In the genomic region with DNA sequence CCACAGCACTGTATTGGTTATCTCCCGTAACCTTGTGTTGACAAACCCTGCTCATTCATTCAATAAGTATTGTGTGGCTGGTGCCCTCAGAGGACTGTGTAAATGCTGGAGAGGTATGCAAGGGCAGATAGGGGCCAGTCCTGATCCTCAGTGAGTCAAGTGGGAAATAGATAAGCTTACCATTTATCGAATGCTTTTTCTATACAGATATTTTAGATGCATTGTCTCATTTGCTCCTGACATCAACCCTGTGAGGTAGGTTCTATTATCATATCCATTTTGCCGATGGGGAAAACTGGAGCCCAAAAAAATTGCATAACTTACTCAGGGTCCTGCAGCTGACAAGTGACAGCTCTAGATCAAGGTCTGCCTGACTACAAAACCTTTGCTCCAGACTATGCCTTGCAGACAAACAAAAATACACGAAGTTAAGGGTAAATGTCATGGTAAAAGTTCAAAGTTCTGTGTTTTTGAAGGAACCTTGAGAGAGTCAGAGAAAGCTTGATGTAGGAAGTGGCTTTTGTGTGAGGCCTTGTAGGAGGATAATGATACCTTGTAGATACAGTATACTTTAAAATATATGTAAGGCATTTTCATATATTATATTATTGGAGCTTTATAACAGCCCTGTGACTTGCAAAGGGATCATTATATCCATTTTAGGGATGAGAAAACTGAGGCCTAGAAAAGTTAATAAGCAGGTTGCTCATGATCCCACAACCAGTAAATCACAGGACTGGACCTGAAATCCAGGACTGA, we compare ENCODE assay signal across 16 cellular contexts. TPM values are rescaled to one million over a fixed set of nuclear protein-coding genes. Genes with fewer than 3 reads are reported as not detected.
DNase-seq lines count a peak whose midpoint lies in the region; ATAC-seq, FAIRE-seq and TF ChIP-seq lines count a peak whose summit lies in the region.
"Had no signal": no experiment of that assay in that cellular context is flagged by ENCODE, and none has a peak within 500 bp of the region (broad histone marks: within the 10 kb centered on the region; RNA-seq: fewer than 3 reads in every experiment).

No MANE protein-coding gene starts in this region.

- peaks cover 65% of the 10 kb centered on the region for H3K4me1 Mint-ChIP-seq in activated T-helper 1 cell treated with anti-CD3 and anti-CD28 coated beads, Interleukin-12 subunit alpha, Interleukin-12 subunit beta, Interleukin-2, Interleukin-4 antibody, amounts not matched to agents 30 ng/mL and 10 ng/mL and 1 ng/mL, durations not matched to agents 14 hours and 24 hours and 36 hours (ENCODE audit: low read depth)
- peaks cover 4% of the 10 kb centered on the region for H3K4me1 Mint-ChIP-seq in CD14-positive monocyte

- H3K27ac ChIP-seq in heart left ventricle (peak overlapping the region in 7 of 12 donors; percentile 77 to 89 (median 80)), right cardiac atrium (ENCODE audit: low read length) (no peak overlapping the region), HepG2 (ENCODE audit: extremely low read length, insufficient read depth, low read length) (peak overlapping the region; percentile 73)
- H3K27ac ChIP-seq: body of pancreas, esophagus muscularis mucosa, PC-9, prostate gland had no signal

- no peaks in the 10 kb centered on the region for H3K79me2 ChIP-seq in HepG2 (ENCODE audit: insufficient read depth, low read length)

- 0 out of 2 replicates have a peak, but pooled peaks cover 6% of the 10 kb centered on the region for H4K20me1 ChIP-seq in HepG2 (ENCODE audit: insufficient read depth, low read length)

- peak overlapping the region; percentile 23 for H3K9ac ChIP-seq in HepG2 (ENCODE audit: insufficient read depth, low read depth, low read length)

- TF ChIP-seq CTCF in heart left ventricle (IDR thresholded peaks at IDR 0.05), result no peak
- TF ChIP-seq CTCF in HepG2 (CRISPR knock-in tag; IDR thresholded peaks at IDR 0.05), result no peak
- no peak for TF ChIP-seq CTCF in CD14-positive monocyte (IDR thresholded peaks at IDR 0.05)

- H3K27me3 ChIP-seq in heart left ventricle (no peaks in the 10 kb centered on the region), right cardiac atrium (ENCODE audit: control insufficient read depth, insufficient read depth) (no peaks in the 10 kb centered on the region), HepG2 (ENCODE audit: control insufficient read depth in 1 of 2, insufficient read depth in 2 of 2, low read length in 2 of 2) (no peaks in the 10 kb centered on the region)
- H3K27me3 ChIP-seq: body of pancreas, esophagus muscularis mucosa had no signal

- ATAC-seq in heart left ventricle (peak in 3 of 4 donors; percentile 40 to 75 (median 46)), right cardiac atrium (no peak), HepG2 (peak; percentile 82)
- ATAC-seq: body of pancreas had no signal

- DNase-seq in heart left ventricle (no peak), right cardiac atrium (no peak), HepG2 (ENCODE audit: low spot score) (peak; percentile 79), CD14-positive monocyte (ENCODE audit: low spot score) (no peak), NCI-H345 treated with DMSO at 0.1 percent for 48 hours (lab: John Stamatoyannopoulos, UW; ENCODE audit: unreplicated experiment) (no peak)
- DNase-seq in activated T-helper 1 cell treated with anti-CD3 and anti-CD28 coated beads, Interleukin-12 subunit alpha, Interleukin-12 subunit beta, Interleukin-2, Interleukin-4 antibody, amounts not matched to agents 30 ng/mL and 10 ng/mL and 1 ng/mL, durations not matched to agents 14 hours and 24 hours and 36 hours (ENCODE audit: low spot score), result no peak
- DNase-seq in stimulated activated CD4-positive, alpha-beta T cell treated with anti-CD3 and anti-CD28 coated beads, Interleukin-2, amount 100 ng/mL, for 48 hours, result no peak
- DNase-seq: AML-193, body of pancreas, HFFc6, MM.1S, NCI-H1930, NCI-H524, PC-9 had no signal

- POLR2A ChIA-PET in HepG2 (lab: Yijun Ruan, JAX), result no interaction called here

- TF ChIP-seq POLR2A in heart left ventricle (IDR thresholded peaks at IDR 0.05) (no peak), HepG2 (IDR thresholded peaks at IDR 0.05; ENCODE audit: insufficient read depth in 1 of 2, low read depth in 2 of 2, low read length in 2 of 2) (no peak)

- H2AFZ ChIP-seq in HepG2 (ENCODE audit: low read length), result no peak overlapping the region
- H2AFZ ChIP-seq: PC-9 had no signal

- WGBS in heart left ventricle, 4 donors, result 35 to 45% (median 39%) methylated on average over 4 of the region's 4 CpGs
- 46% methylated on average over 4 of the region's 4 CpGs for WGBS in right cardiac atrium
- WGBS in HepG2 (ENCODE audit: low lambda C conversion rate), result 5% methylated on average over 4 of the region's 4 CpGs

- peak overlapping the region; percentile 57 for H3K27ac Mint-ChIP-seq in activated T-helper 1 cell treated with anti-CD3 and anti-CD28 coated beads, Interleukin-12 subunit alpha, Interleukin-12 subunit beta, Interleukin-2, Interleukin-4 antibody, amounts not matched to agents 30 ng/mL and 10 ng/mL and 1 ng/mL, durations not matched to agents 14 hours and 24 hours and 36 hours
- peak overlapping the region in 1 of 7 donors; percentile 27 for H3K27ac Mint-ChIP-seq in CD14-positive monocyte
- H3K27ac Mint-ChIP-seq: HFFc6 had no signal

- H3K36me3 ChIP-seq in heart left ventricle, result peaks cover 0 to 20% (median 0%) of the 10 kb centered on the region in 9 donors
- peaks cover 7 to 8% of the 10 kb centered on the region in 2 experiments; a peak in 3 of 5 replicates for H3K36me3 ChIP-seq in HepG2 (replicated peaks in 1 of 2; ENCODE audit: control insufficient read depth in 1 of 2, insufficient read depth in 2 of 2, low read length in 2 of 2)
- H3K36me3 ChIP-seq: prostate gland had no signal

- peak; percentile 77 for FAIRE-seq in HepG2 (lab: Jason Lieb, UNC)

- CTCF ChIA-PET in HepG2 (lab: Yijun Ruan, JAX; ENCODE audit: low intra/inter-chr PET ratio, low total read pairs), result no interaction called here

- TF ChIP-seq RAD21 in HepG2 (CRISPR knock-in tag; IDR thresholded peaks at IDR 0.05), result no peak

- H3K36me3 Mint-ChIP-seq in activated T-helper 1 cell treated with anti-CD3 and anti-CD28 coated beads, Interleukin-12 subunit alpha, Interleukin-12 subunit beta, Interleukin-2, Interleukin-4 antibody, amounts not matched to agents 30 ng/mL and 10 ng/mL and 1 ng/mL, durations not matched to agents 14 hours and 24 hours and 36 hours (ENCODE audit: low read depth), result peaks cover 47% of the 10 kb centered on the region
- peaks cover 49 to 52% of the 10 kb centered on the region in 2 donors for H3K36me3 Mint-ChIP-seq in CD14-positive monocyte

- H3K9me3 Mint-ChIP-seq in activated T-helper 1 cell treated with anti-CD3 and anti-CD28 coated beads, Interleukin-12 subunit alpha, Interleukin-12 subunit beta, Interleukin-2, Interleukin-4 antibody, amounts not matched to agents 30 ng/mL and 10 ng/mL and 1 ng/mL, durations not matched to agents 14 hours and 24 hours and 36 hours, result no peaks in the 10 kb centered on the region
- peaks cover 0 to 3% (median 0%) of the 10 kb centered on the region in 7 donors for H3K9me3 Mint-ChIP-seq in CD14-positive monocyte
- H3K9me3 Mint-ChIP-seq: HFFc6 had no signal

- no peaks in the 10 kb centered on the region for H3K9me3 ChIP-seq in heart left ventricle
- no peaks in the 10 kb centered on the region for H3K9me3 ChIP-seq in right cardiac atrium (ENCODE audit: control insufficient read depth, low read length)
- no peaks in the 10 kb centered on the region for H3K9me3 ChIP-seq in HepG2 (ENCODE audit: low read length)
- H3K9me3 ChIP-seq: body of pancreas, esophagus muscularis mucosa, prostate gland had no signal

- no TSS peak for BruUV-seq in HepG2 (replicated peaks; lab: Mats Ljungman, UMichigan)

- in situ Hi-C loops in HepG2 (cut with HindIII; ENCODE audit: extremely low pct_ligation_motif_present, low pct_unique_long_range_greater_than_20kb), result no loop called here

- no peaks in the 10 kb centered on the region for H3K27me3 Mint-ChIP-seq in activated T-helper 1 cell treated with anti-CD3 and anti-CD28 coated beads, Interleukin-12 subunit alpha, Interleukin-12 subunit beta, Interleukin-2, Interleukin-4 antibody, amounts not matched to agents 30 ng/mL and 10 ng/mL and 1 ng/mL, durations not matched to agents 14 hours and 24 hours and 36 hours (ENCODE audit: insufficient read depth)
- no peaks in the 10 kb centered on the region for H3K27me3 Mint-ChIP-seq in CD14-positive monocyte (ENCODE audit: low read depth in 3 of 3)

- intact Hi-C loops in heart left ventricle (cut with DNase I) (no loop called here), right cardiac atrium (cut with DNase I) (no loop called here), HepG2 (cut with micrococcal nuclease; ENCODE audit: unreplicated experiment) (no loop called here), CD14-positive monocyte (cut with micrococcal nuclease) (no loop called here)
- intact Hi-C loops in activated T-helper 1 cell treated with anti-CD3 and anti-CD28 coated beads, Interleukin-12 subunit alpha, Interleukin-12 subunit beta, Interleukin-2, Interleukin-4 antibody, amounts not matched to agents 30 ng/mL and 10 ng/mL and 1 ng/mL, durations not matched to agents 14 hours and 24 hours and 36 hours (cut with micrococcal nuclease), result no loop called here

- H3K4me1 ChIP-seq in heart left ventricle, result peaks cover 0 to 75% (median 17%) of the 10 kb centered on the region in 12 donors
- peaks cover 8% of the 10 kb centered on the region for H3K4me1 ChIP-seq in right cardiac atrium (ENCODE audit: control insufficient read depth, insufficient read depth, low read length)
- peaks cover 67% of the 10 kb centered on the region for H3K4me1 ChIP-seq in HepG2 (ENCODE audit: insufficient read depth, low read length)
- H3K4me1 ChIP-seq: prostate gland had no signal

- peak overlapping the region; percentile 38 for H3K4me3 Mint-ChIP-seq in activated T-helper 1 cell treated with anti-CD3 and anti-CD28 coated beads, Interleukin-12 subunit alpha, Interleukin-12 subunit beta, Interleukin-2, Interleukin-4 antibody, amounts not matched to agents 30 ng/mL and 10 ng/mL and 1 ng/mL, durations not matched to agents 14 hours and 24 hours and 36 hours
- no peak overlapping the region for H3K4me3 Mint-ChIP-seq in CD14-positive monocyte
- H3K4me3 Mint-ChIP-seq: HFFc6 had no signal

- H3K4me3 ChIP-seq in heart left ventricle (no peak overlapping the region), right cardiac atrium (ENCODE audit: low read length) (no peak overlapping the region), HepG2 (replicated peaks in 1 of 3; ENCODE audit: insufficient read depth in 1 of 3, low read depth in 2 of 3, low read length in 3 of 3) (no peak overlapping the region; a peak in 1 of 6 replicates)
- H3K4me3 ChIP-seq: body of pancreas, esophagus muscularis mucosa, PC-9, prostate gland had no signal

- peak in 1 of 2 experiments; percentile 69; a peak in 2 of 4 replicates for TF ChIP-seq EP300 in HepG2 (IDR thresholded peaks at IDR 0.05; ENCODE audit: low read depth in 2 of 2, low read length in 2 of 2)
- TF ChIP-seq EP300 in HepG2 (CRISPR knock-in tag; IDR thresholded peaks at IDR 0.05; ENCODE audit: borderline replicate concordance), result no peak

- peak overlapping the region; percentile 42 for H3K4me2 ChIP-seq in HepG2 (ENCODE audit: low read depth, low read length)
- H3K4me2 ChIP-seq: PC-9 had no signal

RNA-seq across cellular contexts. Expression of a gene that starts 22.7 kb away (rescaled TPM):
- total RNA-seq in heart left ventricle, result 10 to 100 TPM; 27.3 to 62.7 (median 39.1) TPM
- 10 to 100 TPM; 23.2 TPM for polyA plus RNA-seq in heart left ventricle
- 10 to 100 TPM; 33.4 to 43.8 (median 37.2) TPM for total RNA-seq in right cardiac atrium
- 27.4 TPM for polyA plus RNA-seq in right cardiac atrium
- total RNA-seq in activated T-helper 1 cell treated with anti-CD3 and anti-CD28 coated beads, Interleukin-12 subunit alpha, Interleukin-12 subunit beta, Interleukin-2, Interleukin-4 antibody, amounts not matched to agents 30 ng/mL and 10 ng/mL and 1 ng/mL, durations not matched to agents 14 hours and 24 hours and 36 hours, result 173 and 175 TPM in 2 replicates
- 30.3 and 40.2 TPM in 2 replicates for total RNA-seq in HepG2 (2016; rRNA removed; fragmentation: Illumina TruSeq; extraction: Trizol)
- total RNA-seq in HepG2 (2016; cell fraction: cytosol; rRNA removed; fragmentation: Illumina TruSeq; extraction: Trizol; ENCODE audit: low read depth), result 13.4 and 13.7 TPM in 2 replicates
- 28.6 and 32.7 TPM in 2 replicates for total RNA-seq in HepG2 (2016; cell fraction: insoluble cytoplasmic fraction; rRNA removed; fragmentation: Illumina TruSeq; extraction: Trizol)
- total RNA-seq in HepG2 (2016; cell fraction: membrane; rRNA removed; fragmentation: Illumina TruSeq; extraction: Trizol), result 33.5 TPM in 2 replicates
- total RNA-seq in HepG2 (2016; cell fraction: nucleus; rRNA removed; fragmentation: Illumina TruSeq; extraction: Trizol), result 25.4 and 29.9 TPM in 2 replicates
- polyA plus RNA-seq in HepG2 (2011; rRNA removed), result 22.5 and 22.6 TPM in 2 replicates
- 20.3 and 24.1 TPM in 2 replicates for polyA plus RNA-seq in HepG2 (2011; cell fraction: cytosol; rRNA removed)
- polyA plus RNA-seq in HepG2 (2011; cell fraction: nucleus; rRNA removed), result 61.6 and 72.0 TPM in 2 replicates
- 43.3 and 45.5 TPM in 2 replicates for polyA plus RNA-seq in HepG2 (2012)
- polyA plus RNA-seq in HepG2 (2016; cell fraction: cytosol; fragmentation: Illumina TruSeq; extraction: Trizol; ENCODE audit: low read depth), result 14.6 and 15.8 TPM in 2 replicates
- polyA plus RNA-seq in HepG2 (2016; cell fraction: insoluble cytoplasmic fraction; fragmentation: Illumina TruSeq; extraction: Trizol; ENCODE audit: low read depth), result 39.1 and 48.8 TPM in 2 replicates
- 33.6 and 33.7 TPM in 2 replicates for polyA plus RNA-seq in HepG2 (2016; cell fraction: membrane; fragmentation: Illumina TruSeq; extraction: Trizol; ENCODE audit: low read depth)
- polyA plus RNA-seq in HepG2 (2016; cell fraction: nucleus; fragmentation: Illumina TruSeq; extraction: Trizol; ENCODE audit: insufficient read depth, low read depth), result 31.7 and 39.3 TPM in 2 replicates
- 17.9 and 70.5 TPM in 2 replicates for polyA minus RNA-seq in HepG2 (2011; rRNA and poly(A)+ RNA removed; ENCODE audit: low replicate concordance)
- polyA minus RNA-seq in HepG2 (2011; cell fraction: cytosol; rRNA and poly(A)+ RNA removed), result 16.3 and 22.5 TPM in 2 replicates
- polyA minus RNA-seq in HepG2 (2011; cell fraction: nucleus; rRNA and poly(A)+ RNA removed), result 55.0 and 64.3 TPM in 2 replicates
- polyA plus RNA-seq in CD14-positive monocyte, result 10 to 100 TPM; 33.6 to 45.6 TPM
- total RNA-seq: PC-9 had no signal

Comparison
In these comparisons a context has a peak if more than half of its experiments do, and no peak if none do; other contexts are left out.
1. ATAC-seq: peak in heart left ventricle (3 of 4) and HepG2 (single experiment); none in right cardiac atrium (0 of 2).